Comparison of ENCODE assay signal across 2 cellular contexts in the genomic region with DNA sequence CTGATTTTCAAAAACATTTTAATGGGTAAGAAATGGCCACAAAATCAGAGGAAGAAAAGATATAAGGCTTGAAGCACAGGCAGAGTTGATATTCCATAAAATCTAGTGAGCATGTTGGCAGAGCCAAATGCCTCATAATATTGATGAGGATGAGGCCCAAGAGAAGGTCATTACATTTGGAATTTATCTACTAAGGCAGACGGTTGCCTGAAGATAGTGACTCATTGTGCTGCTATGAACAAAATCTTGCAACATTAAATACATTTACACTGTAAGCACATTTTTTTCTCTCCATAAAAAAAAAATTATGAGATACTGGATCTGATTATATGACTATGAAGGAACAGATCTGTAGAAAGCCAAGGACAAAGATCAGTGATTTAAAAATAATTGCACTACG.
TF ChIP-seq lines count a peak whose summit lies in the region.

No MANE protein-coding gene starts in this region.

TF ChIP-seq in GM23338, 12 proteins besides CTCF, POLR2A, EP300 and RAD21 (continued from another document):
- TF ChIP-seq, protein P1, sequence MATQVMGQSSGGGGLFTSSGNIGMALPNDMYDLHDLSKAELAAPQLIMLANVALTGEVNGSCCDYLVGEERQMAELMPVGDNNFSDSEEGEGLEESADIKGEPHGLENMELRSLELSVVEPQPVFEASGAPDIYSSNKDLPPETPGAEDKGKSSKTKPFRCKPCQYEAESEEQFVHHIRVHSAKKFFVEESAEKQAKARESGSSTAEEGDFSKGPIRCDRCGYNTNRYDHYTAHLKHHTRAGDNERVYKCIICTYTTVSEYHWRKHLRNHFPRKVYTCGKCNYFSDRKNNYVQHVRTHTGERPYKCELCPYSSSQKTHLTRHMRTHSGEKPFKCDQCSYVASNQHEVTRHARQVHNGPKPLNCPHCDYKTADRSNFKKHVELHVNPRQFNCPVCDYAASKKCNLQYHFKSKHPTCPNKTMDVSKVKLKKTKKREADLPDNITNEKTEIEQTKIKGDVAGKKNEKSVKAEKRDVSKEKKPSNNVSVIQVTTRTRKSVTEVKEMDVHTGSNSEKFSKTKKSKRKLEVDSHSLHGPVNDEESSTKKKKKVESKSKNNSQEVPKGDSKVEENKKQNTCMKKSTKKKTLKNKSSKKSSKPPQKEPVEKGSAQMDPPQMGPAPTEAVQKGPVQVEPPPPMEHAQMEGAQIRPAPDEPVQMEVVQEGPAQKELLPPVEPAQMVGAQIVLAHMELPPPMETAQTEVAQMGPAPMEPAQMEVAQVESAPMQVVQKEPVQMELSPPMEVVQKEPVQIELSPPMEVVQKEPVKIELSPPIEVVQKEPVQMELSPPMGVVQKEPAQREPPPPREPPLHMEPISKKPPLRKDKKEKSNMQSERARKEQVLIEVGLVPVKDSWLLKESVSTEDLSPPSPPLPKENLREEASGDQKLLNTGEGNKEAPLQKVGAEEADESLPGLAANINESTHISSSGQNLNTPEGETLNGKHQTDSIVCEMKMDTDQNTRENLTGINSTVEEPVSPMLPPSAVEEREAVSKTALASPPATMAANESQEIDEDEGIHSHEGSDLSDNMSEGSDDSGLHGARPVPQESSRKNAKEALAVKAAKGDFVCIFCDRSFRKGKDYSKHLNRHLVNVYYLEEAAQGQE (IDR thresholded peaks at IDR 0.05; ENCODE audit: unreplicated experiment) = no peak
- no peak for TF ChIP-seq POLR2AphosphoS5 (IDR thresholded peaks at IDR 0.05; ENCODE audit: low read depth)
- TF ChIP-seq, protein P2, sequence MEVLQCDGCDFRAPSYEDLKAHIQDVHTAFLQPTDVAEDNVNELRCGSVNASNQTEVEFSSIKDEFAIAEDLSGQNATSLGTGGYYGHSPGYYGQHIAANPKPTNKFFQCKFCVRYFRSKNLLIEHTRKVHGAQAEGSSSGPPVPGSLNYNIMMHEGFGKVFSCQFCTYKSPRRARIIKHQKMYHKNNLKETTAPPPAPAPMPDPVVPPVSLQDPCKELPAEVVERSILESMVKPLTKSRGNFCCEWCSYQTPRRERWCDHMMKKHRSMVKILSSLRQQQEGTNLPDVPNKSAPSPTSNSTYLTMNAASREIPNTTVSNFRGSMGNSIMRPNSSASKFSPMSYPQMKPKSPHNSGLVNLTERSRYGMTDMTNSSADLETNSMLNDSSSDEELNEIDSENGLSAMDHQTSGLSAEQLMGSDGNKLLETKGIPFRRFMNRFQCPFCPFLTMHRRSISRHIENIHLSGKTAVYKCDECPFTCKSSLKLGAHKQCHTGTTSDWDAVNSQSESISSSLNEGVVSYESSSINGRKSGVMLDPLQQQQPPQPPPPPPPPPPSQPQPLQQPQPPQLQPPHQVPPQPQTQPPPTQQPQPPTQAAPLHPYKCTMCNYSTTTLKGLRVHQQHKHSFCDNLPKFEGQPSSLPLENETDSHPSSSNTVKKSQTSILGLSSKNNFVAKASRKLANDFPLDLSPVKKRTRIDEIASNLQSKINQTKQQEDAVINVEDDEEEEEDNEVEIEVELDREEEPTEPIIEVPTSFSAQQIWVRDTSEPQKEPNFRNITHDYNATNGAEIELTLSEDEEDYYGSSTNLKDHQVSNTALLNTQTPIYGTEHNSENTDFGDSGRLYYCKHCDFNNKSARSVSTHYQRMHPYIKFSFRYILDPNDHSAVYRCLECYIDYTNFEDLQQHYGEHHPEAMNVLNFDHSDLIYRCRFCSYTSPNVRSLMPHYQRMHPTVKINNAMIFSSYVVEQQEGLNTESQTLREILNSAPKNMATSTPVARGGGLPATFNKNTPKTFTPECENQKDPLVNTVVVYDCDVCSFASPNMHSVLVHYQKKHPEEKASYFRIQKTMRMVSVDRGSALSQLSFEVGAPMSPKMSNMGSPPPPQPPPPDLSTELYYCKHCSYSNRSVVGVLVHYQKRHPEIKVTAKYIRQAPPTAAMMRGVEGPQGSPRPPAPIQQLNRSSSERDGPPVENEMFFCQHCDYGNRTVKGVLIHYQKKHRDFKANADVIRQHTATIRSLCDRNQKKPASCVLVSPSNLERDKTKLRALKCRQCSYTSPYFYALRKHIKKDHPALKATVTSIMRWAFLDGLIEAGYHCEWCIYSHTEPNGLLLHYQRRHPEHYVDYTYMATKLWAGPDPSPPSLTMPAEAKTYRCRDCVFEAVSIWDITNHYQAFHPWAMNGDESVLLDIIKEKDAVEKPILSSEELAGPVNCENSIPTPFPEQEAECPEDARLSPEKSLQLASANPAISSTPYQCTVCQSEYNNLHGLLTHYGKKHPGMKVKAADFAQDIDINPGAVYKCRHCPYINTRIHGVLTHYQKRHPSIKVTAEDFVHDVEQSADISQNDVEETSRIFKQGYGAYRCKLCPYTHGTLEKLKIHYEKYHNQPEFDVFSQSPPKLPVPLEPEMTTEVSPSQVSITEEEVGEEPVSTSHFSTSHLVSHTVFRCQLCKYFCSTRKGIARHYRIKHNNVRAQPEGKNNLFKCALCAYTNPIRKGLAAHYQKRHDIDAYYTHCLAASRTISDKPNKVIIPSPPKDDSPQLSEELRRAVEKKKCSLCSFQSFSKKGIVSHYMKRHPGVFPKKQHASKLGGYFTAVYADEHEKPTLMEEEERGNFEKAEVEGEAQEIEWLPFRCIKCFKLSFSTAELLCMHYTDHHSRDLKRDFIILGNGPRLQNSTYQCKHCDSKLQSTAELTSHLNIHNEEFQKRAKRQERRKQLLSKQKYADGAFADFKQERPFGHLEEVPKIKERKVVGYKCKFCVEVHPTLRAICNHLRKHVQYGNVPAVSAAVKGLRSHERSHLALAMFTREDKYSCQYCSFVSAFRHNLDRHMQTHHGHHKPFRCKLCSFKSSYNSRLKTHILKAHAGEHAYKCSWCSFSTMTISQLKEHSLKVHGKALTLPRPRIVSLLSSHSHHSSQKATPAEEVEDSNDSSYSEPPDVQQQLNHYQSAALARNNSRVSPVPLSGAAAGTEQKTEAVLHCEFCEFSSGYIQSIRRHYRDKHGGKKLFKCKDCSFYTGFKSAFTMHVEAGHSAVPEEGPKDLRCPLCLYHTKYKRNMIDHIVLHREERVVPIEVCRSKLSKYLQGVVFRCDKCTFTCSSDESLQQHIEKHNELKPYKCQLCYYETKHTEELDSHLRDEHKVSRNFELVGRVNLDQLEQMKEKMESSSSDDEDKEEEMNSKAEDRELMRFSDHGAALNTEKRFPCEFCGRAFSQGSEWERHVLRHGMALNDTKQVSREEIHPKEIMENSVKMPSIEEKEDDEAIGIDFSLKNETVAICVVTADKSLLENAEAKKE (CRISPR knock-in tag; IDR thresholded peaks at IDR 0.05) = no peak

TF ChIP-seq in SK-N-SH treated with all-trans-retinoic acid at 6 μM for 48 hours, 23 proteins besides CTCF, POLR2A, EP300 and RAD21 (continued from another document):
- TF ChIP-seq, protein P3, sequence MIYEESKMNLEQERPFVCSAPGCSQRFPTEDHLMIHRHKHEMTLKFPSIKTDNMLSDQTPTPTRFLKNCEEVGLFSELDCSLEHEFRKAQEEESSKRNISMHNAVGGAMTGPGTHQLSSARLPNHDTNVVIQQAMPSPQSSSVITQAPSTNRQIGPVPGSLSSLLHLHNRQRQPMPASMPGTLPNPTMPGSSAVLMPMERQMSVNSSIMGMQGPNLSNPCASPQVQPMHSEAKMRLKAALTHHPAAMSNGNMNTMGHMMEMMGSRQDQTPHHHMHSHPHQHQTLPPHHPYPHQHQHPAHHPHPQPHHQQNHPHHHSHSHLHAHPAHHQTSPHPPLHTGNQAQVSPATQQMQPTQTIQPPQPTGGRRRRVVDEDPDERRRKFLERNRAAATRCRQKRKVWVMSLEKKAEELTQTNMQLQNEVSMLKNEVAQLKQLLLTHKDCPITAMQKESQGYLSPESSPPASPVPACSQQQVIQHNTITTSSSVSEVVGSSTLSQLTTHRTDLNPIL (CRISPR knock-in tag; IDR thresholded peaks at IDR 0.05; ENCODE audit: low read depth) = no peak
- TF ChIP-seq TCF4 (CRISPR knock-in tag; IDR thresholded peaks at IDR 0.05; ENCODE audit: borderline replicate concordance) = no peak
- TF ChIP-seq BACH2 (CRISPR knock-in tag; IDR thresholded peaks at IDR 0.05; ENCODE audit: borderline replicate concordance) = no peak
- no peak for TF ChIP-seq PPARA (CRISPR knock-in tag; IDR thresholded peaks at IDR 0.05; ENCODE audit: borderline replicate concordance)
